18 cellular contexts compared by ENCODE assay signal in genomic region chr7:73452999-73453635, GRCh38. TPM values are rescaled to one million over a fixed set of nuclear protein-coding genes. Genes with fewer than 3 reads are reported as not detected.
DNase-seq lines count a peak whose midpoint lies in the region; ATAC-seq and TF ChIP-seq lines count a peak whose summit lies in the region.
"Had no signal": no experiment of that assay in that cellular context is flagged by ENCODE, and none has a peak within 500 bp of the region (broad histone marks: within the 10 kb centered on the region; RNA-seq: fewer than 3 reads in every experiment).

No MANE protein-coding gene starts in this region.

- no peaks in the 10 kb centered on the region for H3K27me3 Mint-ChIP-seq in activated CD4-positive, alpha-beta T cell treated with anti-CD3 and anti-CD28 coated beads, Interleukin-2, amount 10 ng/mL, durations not matched to agents 7 days and 5 days
- no peaks in the 10 kb centered on the region for H3K27me3 Mint-ChIP-seq in chondrocyte (ENCODE audit: low read depth)
- H3K27me3 Mint-ChIP-seq in progenitor cell of endocrine pancreas = no peaks in the 10 kb centered on the region
- H3K27me3 Mint-ChIP-seq: activated naive CD4-positive, alpha-beta T cell treated with anti-CD3 and anti-CD28 coated beads, Interleukin-2, amount 10 ng/mL, durations not matched to agents 7 days and 5 days; effector memory CD8-positive, alpha-beta T cell had no signal

- CTCF ChIA-PET in activated CD4-positive, alpha-beta T cell treated with anti-CD3 and anti-CD28 coated beads, Interleukin-2, amount 10 ng/mL, durations not matched to agents 7 days and 5 days (lab: Charles Lee) = no interaction called here

- H3K9me3 Mint-ChIP-seq in activated CD4-positive, alpha-beta T cell treated with anti-CD3 and anti-CD28 coated beads, Interleukin-2, amount 10 ng/mL, durations not matched to agents 7 days and 5 days = no peaks in the 10 kb centered on the region
- no peaks in the 10 kb centered on the region for H3K9me3 Mint-ChIP-seq in chondrocyte (ENCODE audit: low read depth)
- H3K9me3 Mint-ChIP-seq in progenitor cell of endocrine pancreas (ENCODE audit: low read depth) = no peaks in the 10 kb centered on the region
- H3K9me3 Mint-ChIP-seq: activated naive CD4-positive, alpha-beta T cell treated with anti-CD3 and anti-CD28 coated beads, Interleukin-2, amount 10 ng/mL, durations not matched to agents 7 days and 5 days; effector memory CD8-positive, alpha-beta T cell had no signal

- peak overlapping the region; percentile 62 for H3K27ac ChIP-seq in VCaP
- H3K27ac ChIP-seq: left ventricle myocardium inferior, prostate gland had no signal

- TF ChIP-seq CTCF in VCaP (conservative IDR thresholded peaks at IDR 0.05) = no peak
- TF ChIP-seq CTCF in chondrocyte (IDR thresholded peaks at IDR 0.05) = no peak
- TF ChIP-seq CTCF in progenitor cell of endocrine pancreas (IDR thresholded peaks at IDR 0.05; ENCODE audit: unreplicated experiment) = no peak

- H3K36me3 Mint-ChIP-seq in activated CD4-positive, alpha-beta T cell treated with anti-CD3 and anti-CD28 coated beads, Interleukin-2, amount 10 ng/mL, durations not matched to agents 7 days and 5 days (ENCODE audit: low read depth) = peaks cover 63% of the 10 kb centered on the region
- H3K36me3 Mint-ChIP-seq in chondrocyte (ENCODE audit: low read depth) (peaks cover 28% of the 10 kb centered on the region), progenitor cell of endocrine pancreas (ENCODE audit: insufficient read depth) (peaks cover 35% of the 10 kb centered on the region)

- POLR2A ChIA-PET in activated CD4-positive, alpha-beta T cell treated with anti-CD3 and anti-CD28 coated beads, Interleukin-2, amount 10 ng/mL, durations not matched to agents 7 days and 5 days (lab: Charles Lee) = no interaction called here

- DNase-seq in activated CD4-positive, alpha-beta T cell treated with anti-CD3 and anti-CD28 coated beads, Interleukin-2, amount 10 ng/mL, durations not matched to agents 7 days and 5 days = no peak
- no peak for DNase-seq in activated CD4-positive, alpha-beta T cell treated with anti-CD3 and anti-CD28 coated beads for 4 hours
- DNase-seq in chondrocyte (ENCODE audit: low spot score) = no peak
- DNase-seq in progenitor cell of endocrine pancreas (ENCODE audit: low spot score, unreplicated experiment) = no peak
- no peak for DNase-seq in stimulated activated naive CD4-positive, alpha-beta T cell (lab: John Stamatoyannopoulos, UW)
- DNase-seq in GM19240 (ENCODE audit: insufficient read length, low spot score) = no peak
- DNase-seq: activated naive CD4-positive, alpha-beta T cell treated with anti-CD3 and anti-CD28 coated beads, Interleukin-2, amount 10 ng/mL, durations not matched to agents 7 days and 5 days; central memory CD4-positive, alpha-beta T cell; effector memory CD8-positive, alpha-beta T cell; left ventricle myocardium inferior; NCI-H1048; NCI-H2171 treated with DMSO at 0.1 percent for 48 hours; NCI-H774; spleen had no signal

- no peak overlapping the region for H3K4me3 Mint-ChIP-seq in activated CD4-positive, alpha-beta T cell treated with anti-CD3 and anti-CD28 coated beads, Interleukin-2, amount 10 ng/mL, durations not matched to agents 7 days and 5 days
- H3K4me3 Mint-ChIP-seq in chondrocyte (ENCODE audit: unreplicated experiment) = no peak overlapping the region
- no peak overlapping the region for H3K4me3 Mint-ChIP-seq in progenitor cell of endocrine pancreas (ENCODE audit: low read depth)
- H3K4me3 Mint-ChIP-seq: activated naive CD4-positive, alpha-beta T cell treated with anti-CD3 and anti-CD28 coated beads, Interleukin-2, amount 10 ng/mL, durations not matched to agents 7 days and 5 days; effector memory CD8-positive, alpha-beta T cell had no signal

- ATAC-seq in GM21737 (IDR thresholded peaks at IDR 0.05; ENCODE audit: unreplicated experiment) = no peak
- ATAC-seq: effector memory CD8-positive, alpha-beta T cell; HCT116 had no signal

- peak overlapping the region; percentile 13 for H3K27ac Mint-ChIP-seq in activated CD4-positive, alpha-beta T cell treated with anti-CD3 and anti-CD28 coated beads, Interleukin-2, amount 10 ng/mL, durations not matched to agents 7 days and 5 days
- H3K27ac Mint-ChIP-seq in chondrocyte (ENCODE audit: unreplicated experiment) (peak overlapping the region; percentile 0), progenitor cell of endocrine pancreas (peak overlapping the region; percentile 50)
- H3K27ac Mint-ChIP-seq: activated naive CD4-positive, alpha-beta T cell treated with anti-CD3 and anti-CD28 coated beads, Interleukin-2, amount 10 ng/mL, durations not matched to agents 7 days and 5 days had no signal

- H3K4me1 Mint-ChIP-seq in activated CD4-positive, alpha-beta T cell treated with anti-CD3 and anti-CD28 coated beads, Interleukin-2, amount 10 ng/mL, durations not matched to agents 7 days and 5 days = peaks cover 7% of the 10 kb centered on the region
- H3K4me1 Mint-ChIP-seq in chondrocyte (ENCODE audit: low read depth) = peaks cover 14% of the 10 kb centered on the region
- H3K4me1 Mint-ChIP-seq in progenitor cell of endocrine pancreas (ENCODE audit: low read depth) = no peaks in the 10 kb centered on the region

RNA-seq across cellular contexts. Expression of gene FZD9, which starts 19.5 kb away (rescaled TPM):
- not detected for total RNA-seq in activated CD4-positive, alpha-beta T cell treated with anti-CD3 and anti-CD28 coated beads, Interleukin-2, amount 10 ng/mL, durations not matched to agents 7 days and 5 days
- total RNA-seq in chondrocyte = 2.2 to 4.5 TPM (median 4.3 TPM) in 3 replicates
- total RNA-seq in progenitor cell of endocrine pancreas = 1.6 and 1.8 TPM in 2 replicates

Comparison
In these comparisons a context has a peak if more than half of its experiments do, and no peak if none do; other contexts are left out.
1. H3K27ac Mint-ChIP-seq: peak in every context shown above with its lines; median percentile 50 in progenitor cell of endocrine pancreas; 13 in activated CD4-positive, alpha-beta T cell treated with anti-CD3 and anti-CD28 coated beads, Interleukin-2, amount 10 ng/mL, durations not matched to agents 7 days and 5 days; 0 in chondrocyte.